In the genomic region with DNA sequence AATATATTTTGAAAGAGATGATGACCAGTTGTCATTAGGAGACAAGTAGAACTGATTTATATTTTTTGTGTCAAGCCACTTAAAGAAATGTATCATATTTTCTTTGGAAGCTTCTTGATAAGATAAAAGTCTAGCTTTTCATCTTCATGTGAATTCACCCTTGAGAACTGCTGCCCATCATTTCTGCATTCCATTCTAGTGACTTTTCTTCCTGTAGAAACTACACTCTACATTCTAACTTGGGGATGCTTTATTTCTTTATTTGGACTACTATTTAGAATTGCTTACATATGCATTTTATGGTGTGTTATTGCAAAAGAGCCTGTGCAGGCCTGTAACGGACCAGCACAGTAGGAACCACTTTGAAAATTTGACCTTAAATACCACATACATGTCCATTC, we compare ENCODE assay signal across 17 cellular contexts.
A peak's percentile ranks its signal among the peaks of the same experiment; 100 is the strongest.
DNase-seq lines count a peak whose midpoint lies in the region; ATAC-seq, FAIRE-seq and TF ChIP-seq lines count a peak whose summit lies in the region.
"Had no signal": no experiment of that assay in that cellular context is flagged by ENCODE, and none has a peak within 500 bp of the region (broad histone marks: within the 10 kb centered on the region; RNA-seq: fewer than 3 reads in every experiment).

No MANE protein-coding gene starts in this region.

- H3K27ac ChIP-seq in SJSA1 (peak overlapping the region; percentile 30; the same call in 1 of the 2 replicates), small intestine (ENCODE audit: low read depth in 1 of 2, low read length in 1 of 2) (no peak overlapping the region)
- H3K27ac ChIP-seq: esophagus muscularis mucosa, skin epidermis, thoracic aorta had no signal

- TF ChIP-seq CTCF in retinal pigment epithelial cell (conservative IDR thresholded peaks at IDR 0.05; ENCODE audit: low read depth, low read length), result no peak

- FAIRE-seq in small intestine (lab: Jason Lieb, UNC), result no peak
- FAIRE-seq: GM12891, kidney had no signal

- H3K36me3 ChIP-seq in SJSA1 (no peaks in the 10 kb centered on the region), small intestine (ENCODE audit: control insufficient read depth in 2 of 2, insufficient read depth in 2 of 2, low read length in 2 of 2) (no peaks in the 10 kb centered on the region)
- H3K36me3 ChIP-seq: esophagus muscularis mucosa, thoracic aorta had no signal

- 62 to 80% (median 71%) methylated on average over 1 of the region's 1 CpG for WGBS in small intestine, 3 donors

- ATAC-seq in HG02678 (IDR thresholded peaks at IDR 0.05; ENCODE audit: unreplicated experiment), result no peak

- H3K9me3 ChIP-seq in SJSA1 (replicated peaks) (no peaks in the 10 kb centered on the region), small intestine (ENCODE audit: control insufficient read depth, low read depth) (no peaks in the 10 kb centered on the region)
- H3K9me3 ChIP-seq: esophagus muscularis mucosa, thoracic aorta had no signal

- H3K4me3 ChIP-seq in SJSA1, result no peak overlapping the region
- H3K4me3 ChIP-seq in retinal pigment epithelial cell (ENCODE audit: low read length), result no peak overlapping the region
- H3K4me3 ChIP-seq in small intestine (ENCODE audit: low read depth in 1 of 2, low read length in 2 of 2), result no peak overlapping the region
- H3K4me3 ChIP-seq: esophagus muscularis mucosa, skin epidermis, thoracic aorta had no signal

- H3K4me1 ChIP-seq in SJSA1 (replicated peaks) (peaks cover 9% of the 10 kb centered on the region), small intestine (ENCODE audit: control insufficient read depth in 2 of 2, insufficient read depth in 1 of 2, low read depth in 1 of 2, low read length in 1 of 2) (no peaks in the 10 kb centered on the region)
- H3K4me1 ChIP-seq: esophagus muscularis mucosa had no signal

- DNase-seq in GM03348 (ENCODE audit: low spot score), result peak; percentile 36
- DNase-seq in SJSA1 (ENCODE audit: low read depth in 1 of 2, low spot score in 2 of 2), result peak in 1 of 2 experiments; percentile 26
- DNase-seq in fibroblast of peridontal ligament (ENCODE audit: extremely low read depth), result peak; percentile 61
- peak; percentile 2 for DNase-seq in retinal pigment epithelial cell (ENCODE audit: low read depth)
- no peak for DNase-seq in activated T-cell treated with anti-CD3 and anti-CD28 coated beads, Interleukin-2, amount 50 U/mL, for 1 hour
- DNase-seq in small intestine, result no peak
- no peak for DNase-seq in activated effector memory CD4-positive, alpha-beta T cell treated with anti-CD3 and anti-CD28 coated beads, Interleukin-2, amount 50 U/mL, for 16 hours
- DNase-seq: central memory CD4-positive, alpha-beta T cell; DMS 273 treated with DMSO at 0.1 percent for 48 hours; kidney; naive B cell; NCI-H2171 treated with DMSO at 0.1 percent for 48 hours had no signal

- no peaks in the 10 kb centered on the region for H3K27me3 ChIP-seq in SJSA1 (replicated peaks)
- no peaks in the 10 kb centered on the region for H3K27me3 ChIP-seq in small intestine (ENCODE audit: control insufficient read depth in 2 of 2, insufficient read depth in 2 of 2, low read length in 2 of 2)
- H3K27me3 ChIP-seq: esophagus muscularis mucosa had no signal

Comparison
In these comparisons a context has a peak if more than half of its experiments do, and no peak if none do; other contexts are left out.
1. DNase-seq: peak in GM03348 (single experiment), fibroblast of peridontal ligament (single experiment) and retinal pigment epithelial cell (single experiment); none in activated T-cell treated with anti-CD3 and anti-CD28 coated beads, Interleukin-2, amount 50 U/mL, for 1 hour (single experiment), small intestine (single experiment) and activated effector memory CD4-positive, alpha-beta T cell treated with anti-CD3 and anti-CD28 coated beads, Interleukin-2, amount 50 U/mL, for 16 hours (single experiment).